ENCODE assay signal across 1 cellular context in genomic region chr5:96381526-96381925, GRCh38.
TF ChIP-seq lines count a peak whose summit lies in the region.

No MANE protein-coding gene starts in this region.

TF ChIP-seq in K562, 482 proteins besides CTCF, POLR2A, EP300 and RAD21:
- TF ChIP-seq ZBTB11 (CRISPR knock-in tag; IDR thresholded peaks at IDR 0.05) = no peak
- no peak for TF ChIP-seq POLR2H (tag; IDR thresholded peaks at IDR 0.05; ENCODE audit: low read depth)
- no peak for TF ChIP-seq BRD4 (IDR thresholded peaks at IDR 0.05)
- TF ChIP-seq ZNF224 (CRISPR knock-in tag; IDR thresholded peaks at IDR 0.05) = no peak
- TF ChIP-seq FOXA1 (IDR thresholded peaks at IDR 0.05; ENCODE audit: borderline replicate concordance) = no peak
- no peak for TF ChIP-seq IRF2 (CRISPR knock-in tag; IDR thresholded peaks at IDR 0.05)
- no peak for TF ChIP-seq STAG1 (CRISPR knock-in tag; IDR thresholded peaks at IDR 0.05; ENCODE audit: borderline replicate concordance)
- TF ChIP-seq ZNF707 (CRISPR knock-in tag; conservative IDR thresholded peaks at IDR 0.05) = no peak
- TF ChIP-seq ZBTB5 (IDR thresholded peaks at IDR 0.05) = no peak
